19 cellular contexts compared by ENCODE assay signal in the genomic region with DNA sequence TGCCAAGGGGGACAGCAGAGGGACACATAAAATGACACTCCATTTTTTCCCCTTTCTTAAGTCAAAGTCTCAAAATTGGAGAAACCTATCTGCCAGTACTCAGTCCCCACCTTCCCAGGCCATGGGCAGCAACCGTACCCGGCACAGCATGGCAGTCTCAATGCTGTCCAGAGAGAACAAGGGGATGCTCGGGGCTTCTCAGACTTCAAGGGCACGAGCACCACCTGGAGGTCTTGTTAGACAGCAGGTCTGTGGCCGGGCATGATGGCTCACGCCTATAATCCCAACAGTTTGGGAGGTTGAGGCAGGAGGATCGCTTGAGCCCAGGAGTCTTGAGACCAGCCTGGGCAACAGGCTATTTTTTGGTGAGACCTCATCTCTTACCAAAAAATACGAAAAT. TPM values are rescaled to one million over a fixed set of nuclear protein-coding genes. Genes with fewer than 3 reads are reported as not detected.
DNase-seq lines count a peak whose midpoint lies in the region; TF ChIP-seq lines count a peak whose summit lies in the region.
"Had no signal": no experiment of that assay in that cellular context is flagged by ENCODE, and none has a peak within 500 bp of the region (broad histone marks: within the 10 kb centered on the region; RNA-seq: fewer than 3 reads in every experiment).

No MANE protein-coding gene starts in this region.

- no peak for TF ChIP-seq CTCF in GM12865 (IDR thresholded peaks at IDR 0.05; ENCODE audit: insufficient read depth, low read depth, low read length, missing control alignments)

- H3K4me3 ChIP-seq in GM12865 (ENCODE audit: low read depth, low read length), result no peak overlapping the region
- H3K4me3 ChIP-seq: sigmoid colon had no signal

- DNase-seq in DMS 273 (lab: John Stamatoyannopoulos, UW; ENCODE audit: unreplicated experiment), result peak; percentile 57
- DNase-seq in DMS 273 treated with DMSO at 0.1 percent for 48 hours (lab: John Stamatoyannopoulos, UW), result no peak
- DNase-seq in GM12865 (ENCODE audit: low read depth), result peak; percentile 42
- peak; percentile 37 for DNase-seq in NCI-H774 (lab: John Stamatoyannopoulos, UW)
- peak; percentile 39 for DNase-seq in dermis blood vessel endothelial cell
- DNase-seq in kidney glomerular epithelial cell (lab: John Stamatoyannopoulos, UW), result no peak
- no peak for DNase-seq in OCI-M1 (lab: John Stamatoyannopoulos, UW)
- no peak for DNase-seq in midbrain (lab: John Stamatoyannopoulos, UW)
- DNase-seq: activated CD4-positive, alpha-beta T cell treated with anti-CD3 and anti-CD28 coated beads, Interleukin-2, amount 10 ng/mL, durations not matched to agents 24 days and 14 days; activated T-cell treated with anti-CD3 and anti-CD28 coated beads, Interleukin-2, amount 50 U/mL, for 72 hours; amniotic stem cell; cerebellar nuclear complex; nucleus accumbens; sigmoid colon; stimulated activated CD4-positive, alpha-beta T cell treated with anti-CD3 and anti-CD28 coated beads, Interleukin-4, amount 100 ng/mL, for 24 hours; T-helper 9 cell; trophoblast cell had no signal

RNA-seq across cellular contexts. Expression of gene DNAH17, which starts 3.2 kb away (rescaled TPM):
- 0.42 and 0.51 TPM in 2 replicates for total RNA-seq in dermis blood vessel endothelial cell
- total RNA-seq: endothelial cell of umbilical vein, glomerular endothelial cell had no signal

Comparison
In these comparisons a context has a peak if more than half of its experiments do, and no peak if none do; other contexts are left out.
1. DNase-seq: peak in DMS 273 (single experiment), GM12865 (single experiment), NCI-H774 (single experiment) and dermis blood vessel endothelial cell (single experiment); none in DMS 273 treated with DMSO at 0.1 percent for 48 hours (single experiment), kidney glomerular epithelial cell (single experiment), OCI-M1 (single experiment) and midbrain (single experiment).